In genomic region chr22:30046716-30047363, GRCh38 we compare ENCODE assay signal across 21 cellular contexts. TPM values are rescaled to one million over a fixed set of nuclear protein-coding genes. Genes with fewer than 3 reads are reported as not detected.
DNase-seq lines count a peak whose midpoint lies in the region; TF ChIP-seq lines count a peak whose summit lies in the region.
"Had no signal": no experiment of that assay in that cellular context is flagged by ENCODE, and none has a peak within 500 bp of the region (broad histone marks: within the 10 kb centered on the region; RNA-seq: fewer than 3 reads in every experiment).

No MANE protein-coding gene starts in this region.

- TF ChIP-seq POLR2A in esophagus muscularis mucosa (IDR thresholded peaks at IDR 0.05; ENCODE audit: low read depth): no peak

- 98% methylated on average over 14 of the region's 15 CpGs for WGBS in esophagus muscularis mucosa

- H3K27me3 ChIP-seq in esophagus muscularis mucosa: peaks cover 0 to 6% (median 0%) of the 10 kb centered on the region in 4 donors
- H3K27me3 ChIP-seq: BE2C, left lung, thyroid gland had no signal

- DNase-seq in activated CD8-positive, alpha-beta memory T cell treated with anti-CD3 and anti-CD28 coated beads, Interleukin-2, amount 50 U/mL, for 48 hours: peak; percentile 32
- no peak for DNase-seq in activated CD8-positive, alpha-beta memory T cell treated with anti-CD3 and anti-CD28 coated beads for 24 hours
- DNase-seq in esophagus muscularis mucosa (ENCODE audit: extremely low spot score) (peak; percentile 91), ureter (ENCODE audit: low spot score) (peak; percentile 26), kidney tubule cell (ENCODE audit: low spot score) (no peak), putamen (ENCODE audit: low spot score) (no peak)
- DNase-seq: activated naive CD8-positive, alpha-beta T cell treated with anti-CD3 and anti-CD28 coated beads for 36 hours; BE2C; dermis blood vessel endothelial cell; hypothalamus; left lung; NCI-H1436 treated with DMSO at 0.1 percent for 48 hours; nucleus accumbens; psoas muscle; stimulated activated naive CD8-positive, alpha-beta T cell treated with anti-CD3 and anti-CD28 coated beads, Interleukin-15, amount 100 ng/mL, for 72 hours had no signal

- TF ChIP-seq CTCF in esophagus muscularis mucosa (IDR thresholded peaks at IDR 0.05): no peak

- TF ChIP-seq EP300 in esophagus muscularis mucosa (IDR thresholded peaks at IDR 0.05): no peak

- H3K9me3 ChIP-seq in KOPT-K1 (ENCODE audit: insufficient read depth, low read length, poor library complexity, severe bottlenecking): no peaks in the 10 kb centered on the region
- no peaks in the 10 kb centered on the region for H3K9me3 ChIP-seq in esophagus muscularis mucosa
- H3K9me3 ChIP-seq: BE2C, left lung, psoas muscle, thyroid gland had no signal

- H3K36me3 ChIP-seq in KOPT-K1 (ENCODE audit: insufficient read depth, low read length) (no peaks in the 10 kb centered on the region), esophagus muscularis mucosa (no peaks in the 10 kb centered on the region)
- H3K36me3 ChIP-seq: BE2C, left lung, thyroid gland had no signal

- intact Hi-C loops in esophagus muscularis mucosa (cut with DNase I): no loop called here

- no peaks in the 10 kb centered on the region for H3K4me1 ChIP-seq in esophagus muscularis mucosa
- H3K4me1 ChIP-seq: psoas muscle had no signal

- H3K4me3 ChIP-seq in esophagus muscularis mucosa: no peak overlapping the region
- H3K4me3 ChIP-seq: GM23338, left lung, psoas muscle, thyroid gland had no signal

- H3K27ac ChIP-seq in KOPT-K1 (ENCODE audit: low read depth, low read length, poor library complexity, severe bottlenecking) (peak overlapping the region; percentile 54), esophagus muscularis mucosa (replicated peaks in 1 of 4) (no peak overlapping the region)
- H3K27ac ChIP-seq: KMS-11, left lung, psoas muscle had no signal

RNA-seq across cellular contexts. Expression of gene HORMAD2, which starts 33.4 kb away (rescaled TPM):
- not detected for total RNA-seq in esophagus muscularis mucosa
- total RNA-seq in ureter: not detected
- total RNA-seq: activated naive CD8-positive, alpha-beta T cell treated with anti-CD3 and anti-CD28 coated beads for 36 hours; dermis blood vessel endothelial cell; endothelial cell of umbilical vein; GM23338; NCI-H460; psoas muscle; thyroid gland had no signal

Comparison
In these comparisons a context has a peak if more than half of its experiments do, and no peak if none do; other contexts are left out.
1. DNase-seq: peak in activated CD8-positive, alpha-beta memory T cell treated with anti-CD3 and anti-CD28 coated beads, Interleukin-2, amount 50 U/mL, for 48 hours (single experiment), esophagus muscularis mucosa (single experiment) and ureter (single experiment); none in activated CD8-positive, alpha-beta memory T cell treated with anti-CD3 and anti-CD28 coated beads for 24 hours (single experiment), kidney tubule cell (single experiment) and putamen (single experiment).